8 cellular contexts compared by ENCODE assay signal in genomic region chr4:127244515-127244914, GRCh38.
"Had no signal": no experiment of that assay in that cellular context is flagged by ENCODE, and none has a peak within 500 bp of the region (broad histone marks: within the 10 kb centered on the region; RNA-seq: fewer than 3 reads in every experiment).

No MANE protein-coding gene starts in this region.

- DNase-seq: GM23248, GOT3, H7, HFFc6, IMR-90 had no signal

- H3K4me3 ChIP-seq: GM23248, HAP-1, K562 had no signal

- H3K9me3 ChIP-seq: HAP-1 had no signal

- H3K9ac ChIP-seq: GM23248 had no signal

- H3K27ac ChIP-seq: GM23248 had no signal

- H3K36me3 ChIP-seq: HAP-1 had no signal

- H2AFZ ChIP-seq: GM23248 had no signal

- ATAC-seq: HCT116, K562 had no signal

- H3K4me1 ChIP-seq: HAP-1 had no signal
